19 cellular contexts compared by ENCODE assay signal in genomic region chr7:95828824-95829428, GRCh38. TPM values are rescaled to one million over a fixed set of nuclear protein-coding genes. Genes with fewer than 3 reads are reported as not detected.
A peak's percentile ranks its signal among the peaks of the same experiment; 100 is the strongest.
DNase-seq lines count a peak whose midpoint lies in the region; ATAC-seq, FAIRE-seq and TF ChIP-seq lines count a peak whose summit lies in the region.
"Had no signal": no experiment of that assay in that cellular context is flagged by ENCODE, and none has a peak within 500 bp of the region (broad histone marks: within the 10 kb centered on the region; RNA-seq: fewer than 3 reads in every experiment).

No MANE protein-coding gene starts in this region.

- H3K27ac ChIP-seq in ACC112 (ENCODE audit: low read depth, low read length): no peak overlapping the region
- no peak overlapping the region for H3K27ac ChIP-seq in astrocyte (ENCODE audit: low read depth, low read length)
- H3K27ac ChIP-seq: BLaER1 treated with 17β-estradiol and CSF1 and Interleukin-3, amounts not matched to agents 10 nM and 100 nM; RWPE1; SJSA1 had no signal

- TF ChIP-seq CTCF in astrocyte (IDR thresholded peaks at IDR 0.05; ENCODE audit: insufficient read depth, low read depth, low read length) (no peak), Calu3 (IDR thresholded peaks at IDR 0.05; ENCODE audit: unreplicated experiment) (no peak)

- H3K36me3 ChIP-seq in ACC112 (ENCODE audit: insufficient read depth, low read length): no peaks in the 10 kb centered on the region
- H3K36me3 ChIP-seq in astrocyte (ENCODE audit: insufficient read depth, low read length): no peaks in the 10 kb centered on the region
- H3K36me3 ChIP-seq: BLaER1 treated with 17β-estradiol and CSF1 and Interleukin-3, amounts not matched to agents 10 nM and 100 nM; SJSA1 had no signal

- no peaks in the 10 kb centered on the region for H3K9me3 ChIP-seq in astrocyte (ENCODE audit: insufficient read depth, low read depth, low read length)
- H3K9me3 ChIP-seq: BLaER1 treated with 17β-estradiol and CSF1 and Interleukin-3, amounts not matched to agents 10 nM and 100 nM; SJSA1 had no signal

- H2AFZ ChIP-seq in ACC112 (ENCODE audit: low read length, unreplicated experiment) (peak overlapping the region; percentile 31), astrocyte (ENCODE audit: low read depth, low read length) (no peak overlapping the region)

- intact Hi-C loops in Calu3 (cut with micrococcal nuclease; ENCODE audit: unreplicated experiment): no loop called here

- H4K20me1 ChIP-seq in astrocyte (ENCODE audit: insufficient read depth, low read length): no peaks in the 10 kb centered on the region
- H4K20me1 ChIP-seq: BLaER1 treated with 17β-estradiol and CSF1 and Interleukin-3, amounts not matched to agents 10 nM and 100 nM had no signal

- no peak overlapping the region for H3K9ac ChIP-seq in astrocyte (ENCODE audit: low read length)
- H3K9ac ChIP-seq: BLaER1 treated with 17β-estradiol and CSF1 and Interleukin-3, amounts not matched to agents 10 nM and 100 nM had no signal

- H3K4me2 ChIP-seq in astrocyte (ENCODE audit: low read length): no peak overlapping the region
- H3K4me2 ChIP-seq: BLaER1 treated with 17β-estradiol and CSF1 and Interleukin-3, amounts not matched to agents 10 nM and 100 nM had no signal

- H3K27ac Mint-ChIP-seq in astrocyte (ENCODE audit: unreplicated experiment) (no peak overlapping the region), Calu3 (ENCODE audit: unreplicated experiment) (no peak overlapping the region)
- H3K27ac Mint-ChIP-seq: CD8-positive, alpha-beta memory T cell had no signal

- H3K4me3 ChIP-seq in ACC112 (ENCODE audit: low read depth, low read length) (no peak overlapping the region), astrocyte (ENCODE audit: insufficient read depth, low read depth, low read length) (no peak overlapping the region)
- H3K4me3 ChIP-seq: BLaER1 treated with 17β-estradiol and CSF1 and Interleukin-3, amounts not matched to agents 10 nM and 100 nM; SJSA1 had no signal

- DNase-seq in M059J (ENCODE audit: low read depth) (peak; percentile 42), astrocyte (ENCODE audit: low read depth) (peak; percentile 26), iris pigment epithelial cell (ENCODE audit: low read depth) (peak; percentile 17), retina (no peak), Calu3 (no peak), HuH-7.5 (ENCODE audit: low spot score) (no peak)
- DNase-seq: CD8-positive, alpha-beta memory T cell; DMS79 treated with DMSO at 0.1 percent for 48 hours; NCI-H1417; NCI-H1930; NCI-H446; NCI-H774 had no signal

- H3K4me3 Mint-ChIP-seq in astrocyte (ENCODE audit: unreplicated experiment) (no peak overlapping the region), Calu3 (ENCODE audit: low read depth, unreplicated experiment) (no peak overlapping the region)
- H3K4me3 Mint-ChIP-seq: CD8-positive, alpha-beta memory T cell had no signal

- peaks cover 20% of the 10 kb centered on the region for H3K4me1 ChIP-seq in ACC112 (ENCODE audit: control insufficient read depth, insufficient read depth, low read length, unreplicated experiment)
- H3K4me1 ChIP-seq in astrocyte (ENCODE audit: insufficient read depth, low read length): no peaks in the 10 kb centered on the region
- H3K4me1 ChIP-seq: BLaER1 treated with 17β-estradiol and CSF1 and Interleukin-3, amounts not matched to agents 10 nM and 100 nM had no signal

- H3K27me3 Mint-ChIP-seq in astrocyte (ENCODE audit: low read depth, unreplicated experiment): no peaks in the 10 kb centered on the region
- H3K27me3 Mint-ChIP-seq in Calu3 (ENCODE audit: unreplicated experiment): peaks cover 29% of the 10 kb centered on the region
- H3K27me3 Mint-ChIP-seq: CD8-positive, alpha-beta memory T cell had no signal

- H3K9me3 Mint-ChIP-seq in astrocyte (ENCODE audit: unreplicated experiment) (peaks cover 2% of the 10 kb centered on the region), Calu3 (ENCODE audit: low read depth, unreplicated experiment) (no peaks in the 10 kb centered on the region)

- H3K79me2 ChIP-seq in ACC112 (ENCODE audit: control insufficient read depth, insufficient read depth, low read length, unreplicated experiment) (no peaks in the 10 kb centered on the region), astrocyte (ENCODE audit: insufficient read depth, low read length) (no peaks in the 10 kb centered on the region)

- no peak for ATAC-seq in GM19328 (IDR thresholded peaks at IDR 0.05; ENCODE audit: unreplicated experiment)

- no peak for FAIRE-seq in astrocyte (lab: Jason Lieb, UNC)
- FAIRE-seq: A204.1, G401.6 had no signal

- H3K4me1 Mint-ChIP-seq in astrocyte (ENCODE audit: low read depth, unreplicated experiment) (peaks cover 12% of the 10 kb centered on the region), Calu3 (ENCODE audit: low read depth, unreplicated experiment) (no peaks in the 10 kb centered on the region)
- H3K4me1 Mint-ChIP-seq: CD8-positive, alpha-beta memory T cell had no signal

- H3K36me3 Mint-ChIP-seq in astrocyte (ENCODE audit: low read depth, unreplicated experiment) (no peaks in the 10 kb centered on the region), Calu3 (ENCODE audit: insufficient read depth, unreplicated experiment) (no peaks in the 10 kb centered on the region)
- H3K36me3 Mint-ChIP-seq: CD8-positive, alpha-beta memory T cell had no signal

- CTCF ChIA-PET in Calu3 (lab: Charles Lee): no interaction called here

- BruUV-seq in Calu3 (replicated peaks; lab: Mats Ljungman, UMichigan): no TSS peak

- H3K27me3 ChIP-seq in ACC112 (ENCODE audit: insufficient read depth, low read length) (no peaks in the 10 kb centered on the region), astrocyte (ENCODE audit: insufficient read depth, low read length) (no peaks in the 10 kb centered on the region)
- H3K27me3 ChIP-seq: BLaER1 treated with 17β-estradiol and CSF1 and Interleukin-3, amounts not matched to agents 10 nM and 100 nM; SJSA1 had no signal

RNA-seq across cellular contexts. Expression of gene DYNC1I1, which starts 56.6 kb away (rescaled TPM):
- total RNA-seq in M059J (2014; rRNA removed; shearing (Covaris generic)): 2.4 and 4.4 TPM in 2 replicates
- total RNA-seq in astrocyte (3.2 TPM in 2 replicates), Calu3 (2022) (0.73 and 1.4 TPM in 2 replicates)
- total RNA-seq: CD8-positive, alpha-beta memory T cell had no signal

Comparison
In these comparisons a context has a peak if more than half of its experiments do, and no peak if none do; other contexts are left out.
1. DNase-seq: peak in M059J (single experiment), astrocyte (single experiment) and iris pigment epithelial cell (single experiment); none in retina (single experiment), Calu3 (single experiment) and HuH-7.5 (single experiment).